In genomic region chrX:153245288-153245731, GRCh38 we compare ENCODE assay signal across 13 cellular contexts.
DNase-seq lines count a peak whose midpoint lies in the region; ATAC-seq and TF ChIP-seq lines count a peak whose summit lies in the region.
"Had no signal": no experiment of that assay in that cellular context is flagged by ENCODE, and none has a peak within 500 bp of the region (broad histone marks: within the 10 kb centered on the region; RNA-seq: fewer than 3 reads in every experiment).

No MANE protein-coding gene starts in this region.

- no peak for TF ChIP-seq CTCF in Loucy (conservative IDR thresholded peaks at IDR 0.05; ENCODE audit: low read length)
- no peak for TF ChIP-seq CTCF in gastrocnemius medialis (IDR thresholded peaks at IDR 0.05 in 4 of 5, conservative IDR thresholded peaks at IDR 0.05 in 1 of 5)

- no peaks in the 10 kb centered on the region for H3K36me3 ChIP-seq in Loucy (ENCODE audit: insufficient read depth, low read length)
- no peaks in the 10 kb centered on the region for H3K36me3 ChIP-seq in gastrocnemius medialis
- H3K36me3 ChIP-seq: Peyer's patch had no signal

- peak overlapping the region; percentile 48 for H3K9ac ChIP-seq in Loucy (ENCODE audit: low read depth, low read length, poor library complexity, severe bottlenecking)

- H3F3A ChIP-seq in Loucy (ENCODE audit: low read depth): no peaks in the 10 kb centered on the region

- H3K27ac ChIP-seq in gastrocnemius medialis: no peak overlapping the region
- H3K27ac ChIP-seq: Peyer's patch had no signal

- DNase-seq in ACHN: peak; percentile 1
- peak; percentile 1 for DNase-seq in SK-MEL-5 (ENCODE audit: low read depth, low spot score)
- peak; percentile 26 for DNase-seq in kidney tubule cell (ENCODE audit: low spot score)
- no peak for DNase-seq in AML-193 (lab: John Stamatoyannopoulos, UW)
- no peak for DNase-seq in gastrocnemius medialis
- DNase-seq: activated B cell treated with CpG ODN at 0.5 μM for 24 hours; activated effector memory CD4-positive, alpha-beta T cell treated with Interleukin-2 at 50 U/mL for 16 hours; Karpas-422; Peyer's patch had no signal

- in situ Hi-C loops in ACHN (cut with HindIII; ENCODE audit: low pct_ligation_motif_present, low pct_unique_long_range_greater_than_20kb, low sequenced_read_pairs) (no loop called here), SK-MEL-5 (cut with HindIII; ENCODE audit: low pct_unique_long_range_greater_than_20kb, low sequenced_read_pairs) (no loop called here), gastrocnemius medialis (cut with MboI; ENCODE audit: low sequenced_read_pairs in 4 of 4) (no loop called here)

- no peak for TF ChIP-seq POLR2A in gastrocnemius medialis (IDR thresholded peaks at IDR 0.05)

- ATAC-seq in HG03139 (IDR thresholded peaks at IDR 0.05; ENCODE audit: unreplicated experiment) (no peak), HG02623 (IDR thresholded peaks at IDR 0.05; ENCODE audit: unreplicated experiment) (no peak), gastrocnemius medialis (no peak)
- ATAC-seq: naive thymus-derived CD8-positive, alpha-beta T cell had no signal

- intact Hi-C loops in gastrocnemius medialis (cut with DNase I; ENCODE audit: low total_unique reads): no loop called here

- H3K4me2 ChIP-seq in Loucy (ENCODE audit: low read depth, low read length, poor library complexity, severe bottlenecking): peak overlapping the region; percentile 66

- H2AFZ ChIP-seq in Loucy (ENCODE audit: low read length): peak overlapping the region; percentile 88

- H3K4me1 ChIP-seq in Loucy (ENCODE audit: insufficient read depth, low read length, poor library complexity, severe bottlenecking): peaks cover 10% of the 10 kb centered on the region
- H3K4me1 ChIP-seq in gastrocnemius medialis: no peaks in the 10 kb centered on the region
- H3K4me1 ChIP-seq: Peyer's patch had no signal

- H4K20me1 ChIP-seq in Loucy (ENCODE audit: insufficient read depth, low read length, poor library complexity, severe bottlenecking): no peaks in the 10 kb centered on the region

- H3K4me3 ChIP-seq in Loucy (ENCODE audit: low read length, poor library complexity, severe bottlenecking) (peak overlapping the region; percentile 68), gastrocnemius medialis (no peak overlapping the region)
- H3K4me3 ChIP-seq: Peyer's patch had no signal

- no peaks in the 10 kb centered on the region for H3K79me2 ChIP-seq in Loucy (ENCODE audit: insufficient read depth, low read length)

- H3K27me3 ChIP-seq in Loucy (ENCODE audit: insufficient read depth, low read length, poor library complexity, severe bottlenecking) (no peaks in the 10 kb centered on the region), gastrocnemius medialis (peaks cover 0 to 7% (median 0%) of the 10 kb centered on the region in 3 donors)
- H3K27me3 ChIP-seq: Peyer's patch had no signal

- no peaks in the 10 kb centered on the region for H3K9me2 ChIP-seq in Loucy (replicated peaks; ENCODE audit: low read depth, low read length)

- no peaks in the 10 kb centered on the region for H3K9me3 ChIP-seq in Loucy (ENCODE audit: insufficient read depth, low read depth, low read length)
- H3K9me3 ChIP-seq in gastrocnemius medialis: no peaks in the 10 kb centered on the region
- H3K9me3 ChIP-seq: Peyer's patch had no signal

Comparison
In these comparisons a context has a peak if more than half of its experiments do, and no peak if none do; other contexts are left out.
1. DNase-seq: peak in ACHN (single experiment), SK-MEL-5 (single experiment) and kidney tubule cell (single experiment); none in AML-193 (0 of 2) and gastrocnemius medialis (0 of 2).